Comparison of ENCODE assay signal across 1 cellular context in genomic region chr10:68471586-68472408, GRCh38.
TF ChIP-seq lines count a peak whose summit lies in the region.

TSS of gene DNA2 (minus strand) at chr10:68471973. CDS start at chr10:68471864, 109 bp downstream.

TF ChIP-seq in GM23338, 12 proteins besides CTCF, POLR2A, EP300 and RAD21 (continued from another document):
- TF ChIP-seq ZNF462 (CRISPR knock-in tag; IDR thresholded peaks at IDR 0.05) (no peak), ZNF331 (CRISPR knock-in tag; IDR thresholded peaks at IDR 0.05; ENCODE audit: low read depth) (no peak), CREB1 (CRISPR knock-in tag; IDR thresholded peaks at IDR 0.05; ENCODE audit: low read depth) (peak; percentile 49; the same call in 1 of the 2 replicates), REST (IDR thresholded peaks at IDR 0.05; ENCODE audit: unreplicated experiment) (no peak), ZNF114 (CRISPR knock-in tag; IDR thresholded peaks at IDR 0.05) (no peak), POLR2AphosphoS5 (IDR thresholded peaks at IDR 0.05; ENCODE audit: low read depth) (peak; percentile 89), STAT1 (IDR thresholded peaks at IDR 0.05; ENCODE audit: unreplicated experiment) (no peak)
